Comparison of ENCODE assay signal across 13 cellular contexts in the genomic region with DNA sequence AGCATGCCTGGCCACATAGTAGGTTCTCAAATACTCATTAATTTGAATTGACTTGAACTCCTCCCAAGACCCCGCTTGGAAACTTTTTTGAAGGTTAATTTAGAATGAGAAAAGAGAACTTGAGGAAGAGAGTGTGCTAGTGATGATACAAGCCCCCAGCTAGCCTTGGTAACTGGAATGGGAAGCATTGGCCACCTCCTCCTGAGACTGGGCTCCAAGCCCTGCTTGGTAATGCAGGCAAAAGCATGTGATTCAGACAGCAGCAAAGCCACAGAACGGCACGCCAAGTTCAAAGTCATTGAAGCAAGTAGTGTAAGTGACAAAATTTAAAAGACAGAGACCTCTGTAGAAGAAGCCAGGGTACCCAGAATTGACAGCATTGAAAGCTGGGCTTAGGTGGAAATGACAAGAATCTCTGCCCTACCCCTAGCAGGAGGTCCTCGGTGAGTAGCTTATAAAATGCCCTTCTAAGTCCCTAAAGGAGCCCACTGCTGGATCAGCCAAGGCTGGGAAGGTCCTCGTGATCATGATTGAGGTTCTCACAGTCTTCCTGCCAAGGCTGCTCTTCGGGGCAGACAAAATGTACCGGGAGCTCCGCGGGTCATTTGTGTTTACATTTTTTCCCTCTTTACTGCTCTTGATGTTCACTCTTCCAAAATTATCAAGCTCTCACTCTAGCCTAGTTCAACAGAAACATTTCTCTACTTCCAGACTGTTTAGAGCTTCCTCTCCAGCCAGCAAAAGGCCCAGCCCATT.
A peak's percentile ranks its signal among the peaks of the same experiment; 100 is the strongest.
DNase-seq lines count a peak whose midpoint lies in the region; ATAC-seq and TF ChIP-seq lines count a peak whose summit lies in the region.
"Had no signal": no experiment of that assay in that cellular context is flagged by ENCODE, and none has a peak within 500 bp of the region (broad histone marks: within the 10 kb centered on the region; RNA-seq: fewer than 3 reads in every experiment).

No MANE protein-coding gene starts in this region.

- peaks cover 42% of the 10 kb centered on the region for H3K4me1 Mint-ChIP-seq in Calu3 (ENCODE audit: low read depth, unreplicated experiment)

- WGBS in testis, 2 donors, result 50 to 55% methylated on average over 9 of the region's 9 CpGs

- H3K4me3 ChIP-seq in colonic mucosa (no peak overlapping the region), testis (no peak overlapping the region)
- H3K4me3 ChIP-seq: skin epidermis had no signal

- peak; percentile 55 for DNase-seq in HCEC 1CT
- DNase-seq in colonic mucosa, result no peak
- peak; percentile 57 for DNase-seq in testis
- DNase-seq in Calu3, result no peak
- DNase-seq: activated CD4-positive, CD25-positive, alpha-beta regulatory T cell; COR-L47; NCI-H524; SHP77 had no signal

- H3K9ac ChIP-seq in colonic mucosa (ENCODE audit: low read depth in 2 of 2, low read length in 2 of 2), result no peak overlapping the region

- peak overlapping the region; percentile 23 for H3K27ac ChIP-seq in colonic mucosa
- peak overlapping the region; percentile 40 for H3K27ac ChIP-seq in layer of hippocampus (ENCODE audit: low read depth, low read length)
- H3K27ac ChIP-seq in testis, result peak overlapping the region in 1 of 2 donors; percentile 16

- ATAC-seq in GM18517 (IDR thresholded peaks at IDR 0.05; ENCODE audit: unreplicated experiment) (no peak), GM21515 (IDR thresholded peaks at IDR 0.05; ENCODE audit: unreplicated experiment) (no peak), GM18498 (IDR thresholded peaks at IDR 0.05; ENCODE audit: unreplicated experiment) (no peak)

- no peaks in the 10 kb centered on the region for H3K9me3 Mint-ChIP-seq in Calu3 (ENCODE audit: low read depth, unreplicated experiment)

- TF ChIP-seq CTCF in colonic mucosa (IDR thresholded peaks at IDR 0.05) (no peak), testis (IDR thresholded peaks at IDR 0.05) (no peak), Calu3 (IDR thresholded peaks at IDR 0.05; ENCODE audit: unreplicated experiment) (no peak)

- H3K27me3 Mint-ChIP-seq in Calu3 (ENCODE audit: unreplicated experiment), result no peaks in the 10 kb centered on the region

- TF ChIP-seq POLR2A in testis (IDR thresholded peaks at IDR 0.05), result no peak

- CTCF ChIA-PET in Calu3 (lab: Charles Lee), result no interaction called here

- peaks cover 9% of the 10 kb centered on the region for H3K36me3 Mint-ChIP-seq in Calu3 (ENCODE audit: insufficient read depth, unreplicated experiment)

- H3K27ac Mint-ChIP-seq in Calu3 (ENCODE audit: unreplicated experiment), result no peak overlapping the region

- H3K9me3 ChIP-seq in colonic mucosa, result no peaks in the 10 kb centered on the region
- no peaks in the 10 kb centered on the region for H3K9me3 ChIP-seq in testis

- H3K4me1 ChIP-seq in colonic mucosa, result no peaks in the 10 kb centered on the region
- H3K4me1 ChIP-seq in testis, result no peaks in the 10 kb centered on the region

- no TSS peak for BruUV-seq in Calu3 (replicated peaks; lab: Mats Ljungman, UMichigan)

- H3K36me3 ChIP-seq in colonic mucosa (no peaks in the 10 kb centered on the region), testis (ENCODE audit: low read depth, missing control alignments) (no peaks in the 10 kb centered on the region)

- H3K27me3 ChIP-seq in colonic mucosa, result no peaks in the 10 kb centered on the region
- H3K27me3 ChIP-seq in layer of hippocampus (ENCODE audit: control insufficient read depth, insufficient read depth, low read length), result no peaks in the 10 kb centered on the region
- no peaks in the 10 kb centered on the region for H3K27me3 ChIP-seq in testis

- H3K4me3 Mint-ChIP-seq in Calu3 (ENCODE audit: low read depth, unreplicated experiment), result no peak overlapping the region

- intact Hi-C loops in colonic mucosa (cut with DNase I) (no loop called here), testis (cut with DNase I; ENCODE audit: low total_unique reads) (no loop called here), Calu3 (cut with micrococcal nuclease; ENCODE audit: unreplicated experiment) (no loop called here)

Comparison
In these comparisons a context has a peak if more than half of its experiments do, and no peak if none do; other contexts are left out.
1. DNase-seq: peak in HCEC 1CT (single experiment) and testis (single experiment); none in colonic mucosa (single experiment) and Calu3 (single experiment).